ENCODE assay signal across 11 cellular contexts in the genomic region with DNA sequence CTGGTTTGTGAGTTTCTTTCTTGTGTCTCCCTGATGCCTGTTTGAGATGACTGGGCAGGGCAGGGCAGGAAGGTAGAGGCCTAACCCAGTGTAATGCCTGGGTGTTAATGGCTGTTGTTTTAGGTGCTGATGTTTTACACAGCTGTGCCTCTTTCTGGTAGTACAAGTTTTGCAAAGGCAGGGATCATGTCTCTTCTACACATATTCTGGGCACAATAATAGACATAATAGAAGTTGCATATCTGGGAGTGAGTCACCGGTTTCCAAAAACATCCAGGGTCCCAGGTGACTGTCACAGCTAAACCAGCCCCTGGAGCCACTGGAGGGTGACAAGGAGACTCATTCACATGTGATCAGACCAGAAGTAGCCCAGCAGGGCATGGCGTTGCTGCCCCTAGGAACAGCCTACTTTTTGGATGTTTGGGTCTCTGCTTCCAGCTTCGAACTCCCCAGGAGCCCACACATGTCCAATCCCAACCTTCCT. TPM values are rescaled to one million over a fixed set of nuclear protein-coding genes. Genes with fewer than 3 reads are reported as not detected.
DNase-seq lines count a peak whose midpoint lies in the region; ATAC-seq, FAIRE-seq and TF ChIP-seq lines count a peak whose summit lies in the region.
"Had no signal": no experiment of that assay in that cellular context is flagged by ENCODE, and none has a peak within 500 bp of the region (broad histone marks: within the 10 kb centered on the region; RNA-seq: fewer than 3 reads in every experiment).

No MANE protein-coding gene starts in this region.

- H3K27ac Mint-ChIP-seq in CD14-positive monocyte = peak overlapping the region in 6 of 7 donors; percentile 85 to 95 (median 94)
- H3K27ac Mint-ChIP-seq in nephron progenitor cell = no peak overlapping the region

- TF ChIP-seq POLR2A in esophagus squamous epithelium (IDR thresholded peaks at IDR 0.05) = no peak

- H3K4me3 ChIP-seq in esophagus squamous epithelium = no peak overlapping the region

- WGBS in esophagus squamous epithelium, 2 donors = 71 to 83% methylated on average over 2 to 3 of the region's 3 CpGs

- H3K4me3 Mint-ChIP-seq in CD14-positive monocyte = no peak overlapping the region
- H3K4me3 Mint-ChIP-seq in nephron progenitor cell = no peak overlapping the region

- H3K36me3 Mint-ChIP-seq in CD14-positive monocyte = peaks cover 46 to 71% of the 10 kb centered on the region in 2 donors
- H3K36me3 Mint-ChIP-seq in nephron progenitor cell (ENCODE audit: low read depth) = peaks cover 9% of the 10 kb centered on the region

- H3K4me1 Mint-ChIP-seq in CD14-positive monocyte (peaks cover 79% of the 10 kb centered on the region), nephron progenitor cell (peaks cover 56% of the 10 kb centered on the region)

- no peaks in the 10 kb centered on the region for H3K9me3 ChIP-seq in esophagus squamous epithelium

- TF ChIP-seq CTCF in CD14-positive monocyte (IDR thresholded peaks at IDR 0.05) (no peak), esophagus squamous epithelium (IDR thresholded peaks at IDR 0.05) (no peak), nephron progenitor cell (IDR thresholded peaks at IDR 0.05) (no peak), GM13976 (IDR thresholded peaks at IDR 0.05; ENCODE audit: borderline replicate concordance, control extremely low read depth, extremely low read depth, insufficient read depth, missing control alignments) (no peak)

- ATAC-seq in sciatic nerve (peak; percentile 3), HG02884 (IDR thresholded peaks at IDR 0.05; ENCODE audit: unreplicated experiment) (no peak)

- H3K27ac ChIP-seq in esophagus squamous epithelium = peak overlapping the region; percentile 72 to 95 (median 88)

- no peak for FAIRE-seq in RCC 7860 (lab: Jason Lieb, UNC)

- H3K27me3 Mint-ChIP-seq in CD14-positive monocyte (ENCODE audit: low read depth in 3 of 3) = peaks cover 0 to 7% (median 0%) of the 10 kb centered on the region in 3 donors
- peaks cover 16% of the 10 kb centered on the region for H3K27me3 Mint-ChIP-seq in nephron progenitor cell (ENCODE audit: low read depth, poor library complexity)

- H3K36me3 ChIP-seq in esophagus squamous epithelium = peaks cover 0 to 44% (median 0%) of the 10 kb centered on the region in 3 donors

- H3K27me3 ChIP-seq in esophagus squamous epithelium = no peaks in the 10 kb centered on the region

- DNase-seq in CD14-positive monocyte (ENCODE audit: low spot score) (no peak), RCC 7860 (ENCODE audit: low spot score) (peak; percentile 28), esophagus squamous epithelium (lab: John Stamatoyannopoulos, UW) (no peak), sciatic nerve (ENCODE audit: low spot score) (peak; percentile 13), nephron progenitor cell (no peak), AML-193 (lab: John Stamatoyannopoulos, UW) (no peak), GM13976 (ENCODE audit: low spot score) (no peak)
- DNase-seq: GOT3, NCI-H82, T1000 had no signal

- H3K4me1 ChIP-seq in esophagus squamous epithelium = peaks cover 56 to 89% (median 72%) of the 10 kb centered on the region in 3 donors

- H3K9me3 Mint-ChIP-seq in CD14-positive monocyte = peaks cover 0 to 3% (median 0%) of the 10 kb centered on the region in 7 donors
- H3K9me3 Mint-ChIP-seq in nephron progenitor cell = no peaks in the 10 kb centered on the region

- intact Hi-C loops in CD14-positive monocyte (cut with micrococcal nuclease) = loop anchor here (5.0 kb wide), 3 partner anchors 33 to 42 kb away; no protein-coding TSS in a partner anchor
- intact Hi-C loops in esophagus squamous epithelium (cut with DNase I) = no loop called here
- intact Hi-C loops in sciatic nerve (cut with DNase I) = no loop called here

- in situ Hi-C loops in GM13976 (cut with MboI; ENCODE audit: low sequenced_read_pairs, unreplicated experiment) = no loop called here

RNA-seq across cellular contexts. Expression of a gene that starts 18.1 kb away (rescaled TPM):
- polyA plus RNA-seq in CD14-positive monocyte = 10 to 100 TPM; 20.4 to 34.9 TPM
- 10 to 100 TPM; 15.5 to 48.8 (median 34.5) TPM for total RNA-seq in esophagus squamous epithelium
- total RNA-seq in sciatic nerve = 90.6 TPM

RNA-seq across cellular contexts. Expression of a gene that starts 53.8 kb away (rescaled TPM):
- polyA plus RNA-seq in CD14-positive monocyte = 10 to 100 TPM; 16.4 to 17.6 TPM
- 10 to 100 TPM; 17.0 to 30.0 (median 20.3) TPM for total RNA-seq in esophagus squamous epithelium
- total RNA-seq in sciatic nerve = 7.8 TPM

RNA-seq across cellular contexts. Expression of a gene that starts 54.1 kb away (rescaled TPM):
- polyA plus RNA-seq in CD14-positive monocyte = 10 to 100 TPM in 1 of 2 donors, 1 to 10 TPM in 1; 7.9 to 13.6 TPM
- total RNA-seq in esophagus squamous epithelium (10 to 100 TPM; 35.3 to 80.5 (median 65.2) TPM), sciatic nerve (43.9 TPM)

Comparison
In these comparisons a context has a peak if more than half of its experiments do, and no peak if none do; other contexts are left out.
1. DNase-seq: peak in RCC 7860 (single experiment) and sciatic nerve (single experiment); none in CD14-positive monocyte (single experiment), esophagus squamous epithelium (single experiment), nephron progenitor cell (single experiment), AML-193 (0 of 2) and GM13976 (single experiment).
2. intact Hi-C loops: an anchor here in CD14-positive monocyte (5.0 kb wide); none called in esophagus squamous epithelium and sciatic nerve.